In the genomic region with DNA sequence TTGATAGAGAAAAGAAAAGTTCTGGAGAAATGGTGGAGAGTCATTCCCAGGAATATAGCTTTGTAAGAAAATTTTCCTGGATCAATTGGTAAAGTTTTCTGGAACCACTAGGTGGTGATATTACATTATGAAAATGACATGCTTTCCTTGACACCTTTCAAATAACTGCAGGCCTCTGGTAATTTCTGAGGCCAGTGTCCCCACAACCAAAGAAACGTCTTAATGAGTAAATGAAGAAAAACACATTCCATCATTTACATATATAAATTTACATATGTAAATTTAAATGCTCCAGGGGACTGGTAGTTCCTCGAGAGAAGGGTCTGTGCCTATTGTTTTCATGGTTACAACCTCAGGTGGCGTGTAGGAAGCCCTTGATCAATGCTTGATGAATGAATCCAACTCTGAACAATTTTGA, we compare ENCODE assay signal across 1 cellular context.
A peak's percentile ranks its signal among the peaks of the same experiment; 100 is the strongest.
TF ChIP-seq lines count a peak whose summit lies in the region.

No MANE protein-coding gene starts in this region.

TF ChIP-seq in HepG2, 621 proteins besides CTCF, POLR2A, EP300 and RAD21:
- TF ChIP-seq TBX3 (IDR thresholded peaks at IDR 0.05; ENCODE audit: borderline replicate concordance), result peak; percentile 13; the same call in 1 of the 2 replicates
- no peak for TF ChIP-seq NFRKB (IDR thresholded peaks at IDR 0.05)
- TF ChIP-seq SMC3 (IDR thresholded peaks at IDR 0.05; ENCODE audit: low read length), result peak; percentile 76
- peak; percentile 81 for TF ChIP-seq STAG1 (CRISPR knock-in tag; IDR thresholded peaks at IDR 0.05)
- no peak for TF ChIP-seq ZBTB21 (CRISPR knock-in tag; IDR thresholded peaks at IDR 0.05)
